Comparison of ENCODE assay signal across 10 cellular contexts in genomic region chr4:173522874-173523395, GRCh38. TPM values are rescaled to one million over a fixed set of nuclear protein-coding genes. Genes with fewer than 3 reads are reported as not detected.
DNase-seq lines count a peak whose midpoint lies in the region; ATAC-seq and TF ChIP-seq lines count a peak whose summit lies in the region.
"Had no signal": no experiment of that assay in that cellular context is flagged by ENCODE, and none has a peak within 500 bp of the region (broad histone marks: within the 10 kb centered on the region; RNA-seq: fewer than 3 reads in every experiment).

No MANE protein-coding gene starts in this region.

- no peaks in the 10 kb centered on the region for H3K36me3 ChIP-seq in Peyer's patch

- H3K9me3 ChIP-seq in AG04450 (ENCODE audit: control insufficient read depth, insufficient read depth, low read length) (peaks cover 38% of the 10 kb centered on the region), Peyer's patch (no peaks in the 10 kb centered on the region)

- CTCF ChIA-PET in AG04450 (lab: Charles Lee), result interaction anchor here (1.4 to 2.0 kb wide), 2 partner anchors 17 to 468 kb away, joined by 3 to 10 read pairs; no protein-coding TSS in a partner anchor

- DNase-seq in AG04450 (ENCODE audit: low read depth, low spot score), result no peak
- no peak for DNase-seq in Peyer's patch
- DNase-seq in fibroblast of villous mesenchyme (ENCODE audit: low read depth), result peak; percentile 76
- no peak for DNase-seq in omental fat pad (ENCODE audit: low spot score)
- DNase-seq in NCI-H146 (lab: John Stamatoyannopoulos, UW), result no peak
- DNase-seq in stimulated activated CD4-positive, alpha-beta T cell treated with anti-CD3 and anti-CD28 coated beads, Interleukin-4, amount 100 ng/mL, for 4 hours, result no peak
- DNase-seq in HUDEP-2 (lab: John Stamatoyannopoulos, UW; ENCODE audit: unreplicated experiment in 76 of 76), result no peak
- DNase-seq: DMS 273 treated with DMSO at 0.1 percent for 48 hours, NCI-H1092 had no signal

- TF ChIP-seq CTCF in AG04450 (IDR thresholded peaks at IDR 0.05; ENCODE audit: low read depth, low read length), result no peak
- TF ChIP-seq CTCF in Peyer's patch (IDR thresholded peaks at IDR 0.05), result no peak
- TF ChIP-seq CTCF in fibroblast of villous mesenchyme (IDR thresholded peaks at IDR 0.05; ENCODE audit: insufficient read depth, low read depth, low read length), result no peak
- TF ChIP-seq CTCF in omental fat pad (IDR thresholded peaks at IDR 0.05), result no peak

- H3K27me3 ChIP-seq in AG04450 (ENCODE audit: control insufficient read depth, insufficient read depth, low read length), result peaks cover 74% of the 10 kb centered on the region
- H3K27me3 ChIP-seq in Peyer's patch, result peaks cover 0 to 26% of the 10 kb centered on the region in 2 donors

- peaks cover 0 to 18% (median 0%) of the 10 kb centered on the region in 4 donors for H3K4me1 ChIP-seq in Peyer's patch

- ATAC-seq in omental fat pad (ENCODE audit: low FRiP score), result peak; percentile 19
- no peak for ATAC-seq in GM19324 (IDR thresholded peaks at IDR 0.05; ENCODE audit: low FRiP score, unreplicated experiment)

- H3K27ac ChIP-seq in AG04450 (ENCODE audit: low read depth, low read length) (no peak overlapping the region), Peyer's patch (peak overlapping the region; percentile 0 to 87 (median 52))

- POLR2A ChIA-PET in AG04450 (lab: Yijun Ruan, JAX), result no interaction called here

- H3K4me3 ChIP-seq in AG04450 (ENCODE audit: low read depth, low read length) (peak overlapping the region; percentile 66), Peyer's patch (peak overlapping the region in 2 of 4 donors; percentile 35 to 40), fibroblast of villous mesenchyme (ENCODE audit: low read depth, low read length) (peak overlapping the region; percentile 97)

- TF ChIP-seq POLR2A in Peyer's patch (IDR thresholded peaks at IDR 0.05), result no peak

RNA-seq across cellular contexts. Expression of gene HAND2, which starts 7.1 kb away (rescaled TPM):
- 2.2 and 2.4 TPM in 2 replicates for polyA plus RNA-seq in AG04450 (2011; rRNA removed)
- polyA minus RNA-seq in AG04450 (2011; rRNA and poly(A)+ RNA removed), result 1.9 and 2.4 TPM in 2 replicates
- total RNA-seq in Peyer's patch (10 to 100 TPM in 1 of 4 donors, 1 to 10 TPM in 2, not detected in 1; 4.9 to 40.4 (median 9.1) TPM), fibroblast of villous mesenchyme (45.4 and 71.7 TPM in 2 replicates), omental fat pad (10 to 100 TPM in 3 of 4 donors, 1 to 10 TPM in 1; 4.2 to 29.2 (median 12.3) TPM)
